1 cellular context compared by ENCODE assay signal in the genomic region with DNA sequence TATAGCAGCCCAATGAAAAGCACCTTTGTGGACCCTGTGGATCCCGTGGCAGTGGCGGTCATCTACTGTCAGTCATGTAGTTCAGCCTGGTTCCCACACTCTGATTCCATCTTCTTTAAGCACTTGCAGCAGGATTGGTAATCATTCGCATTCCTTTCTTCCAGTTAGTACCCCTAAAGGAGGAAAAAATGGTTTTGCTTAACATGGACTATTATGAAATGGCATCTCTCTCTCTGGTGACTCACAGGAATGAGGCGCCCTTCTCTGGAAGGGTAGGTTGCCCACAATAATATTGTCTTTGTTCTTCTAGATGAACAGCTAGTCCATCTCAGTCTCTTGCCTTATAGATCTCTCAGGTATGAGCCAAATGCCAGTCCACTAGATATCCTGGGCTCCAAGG.
TF ChIP-seq lines count a peak whose summit lies in the region.

No MANE protein-coding gene starts in this region.

TF ChIP-seq in SK-N-SH, 30 proteins besides CTCF, POLR2A, EP300 and RAD21 (continued from another document):
- TF ChIP-seq, protein P1, sequence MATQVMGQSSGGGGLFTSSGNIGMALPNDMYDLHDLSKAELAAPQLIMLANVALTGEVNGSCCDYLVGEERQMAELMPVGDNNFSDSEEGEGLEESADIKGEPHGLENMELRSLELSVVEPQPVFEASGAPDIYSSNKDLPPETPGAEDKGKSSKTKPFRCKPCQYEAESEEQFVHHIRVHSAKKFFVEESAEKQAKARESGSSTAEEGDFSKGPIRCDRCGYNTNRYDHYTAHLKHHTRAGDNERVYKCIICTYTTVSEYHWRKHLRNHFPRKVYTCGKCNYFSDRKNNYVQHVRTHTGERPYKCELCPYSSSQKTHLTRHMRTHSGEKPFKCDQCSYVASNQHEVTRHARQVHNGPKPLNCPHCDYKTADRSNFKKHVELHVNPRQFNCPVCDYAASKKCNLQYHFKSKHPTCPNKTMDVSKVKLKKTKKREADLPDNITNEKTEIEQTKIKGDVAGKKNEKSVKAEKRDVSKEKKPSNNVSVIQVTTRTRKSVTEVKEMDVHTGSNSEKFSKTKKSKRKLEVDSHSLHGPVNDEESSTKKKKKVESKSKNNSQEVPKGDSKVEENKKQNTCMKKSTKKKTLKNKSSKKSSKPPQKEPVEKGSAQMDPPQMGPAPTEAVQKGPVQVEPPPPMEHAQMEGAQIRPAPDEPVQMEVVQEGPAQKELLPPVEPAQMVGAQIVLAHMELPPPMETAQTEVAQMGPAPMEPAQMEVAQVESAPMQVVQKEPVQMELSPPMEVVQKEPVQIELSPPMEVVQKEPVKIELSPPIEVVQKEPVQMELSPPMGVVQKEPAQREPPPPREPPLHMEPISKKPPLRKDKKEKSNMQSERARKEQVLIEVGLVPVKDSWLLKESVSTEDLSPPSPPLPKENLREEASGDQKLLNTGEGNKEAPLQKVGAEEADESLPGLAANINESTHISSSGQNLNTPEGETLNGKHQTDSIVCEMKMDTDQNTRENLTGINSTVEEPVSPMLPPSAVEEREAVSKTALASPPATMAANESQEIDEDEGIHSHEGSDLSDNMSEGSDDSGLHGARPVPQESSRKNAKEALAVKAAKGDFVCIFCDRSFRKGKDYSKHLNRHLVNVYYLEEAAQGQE (IDR thresholded peaks at IDR 0.05; ENCODE audit: low read depth, low read length) = no peak; the same call in 1 of the 2 replicates
- TF ChIP-seq GATA2 (CRISPR knock-in tag; IDR thresholded peaks at IDR 0.05) = no peak
- peak; percentile 78 for TF ChIP-seq TCF12 (IDR thresholded peaks at IDR 0.05)
- peak; percentile 82 for TF ChIP-seq FOSL2 (IDR thresholded peaks at IDR 0.05; ENCODE audit: borderline replicate concordance, low read depth)
- TF ChIP-seq, protein P2, sequence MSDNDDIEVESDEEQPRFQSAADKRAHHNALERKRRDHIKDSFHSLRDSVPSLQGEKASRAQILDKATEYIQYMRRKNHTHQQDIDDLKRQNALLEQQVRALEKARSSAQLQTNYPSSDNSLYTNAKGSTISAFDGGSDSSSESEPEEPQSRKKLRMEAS (IDR thresholded peaks at IDR 0.05; ENCODE audit: low read depth) = no peak
- TF ChIP-seq TEAD4 (IDR thresholded peaks at IDR 0.05; ENCODE audit: borderline replicate concordance, insufficient read depth) = 0 out of 2 replicates have a peak, but pooled peaks have one; percentile 74
- peak; percentile 34; the same call in 1 of the 2 replicates for TF ChIP-seq TAF1 (IDR thresholded peaks at IDR 0.05; ENCODE audit: borderline replicate concordance, low read depth, low read length)
- TF ChIP-seq POLR2AphosphoS5 (IDR thresholded peaks at IDR 0.05; ENCODE audit: low read depth, low read length) = peak; percentile 37; the same call in 1 of the 2 replicates
- TF ChIP-seq JUND (IDR thresholded peaks at IDR 0.05) = peak; percentile 85
- TF ChIP-seq MEF2A (IDR thresholded peaks at IDR 0.05; ENCODE audit: borderline replicate concordance, low read depth) = no peak
- TF ChIP-seq RXRA (IDR thresholded peaks at IDR 0.05; ENCODE audit: borderline replicate concordance, low read depth) = no peak
